Comparison of ENCODE assay signal across 8 cellular contexts in genomic region chr5:102958481-102959011, GRCh38.
DNase-seq lines count a peak whose midpoint lies in the region; ATAC-seq, FAIRE-seq and TF ChIP-seq lines count a peak whose summit lies in the region.
"Had no signal": no experiment of that assay in that cellular context is flagged by ENCODE, and none has a peak within 500 bp of the region (broad histone marks: within the 10 kb centered on the region; RNA-seq: fewer than 3 reads in every experiment).

No MANE protein-coding gene starts in this region.

- no peaks in the 10 kb centered on the region for H3K27me3 Mint-ChIP-seq in chondrocyte (ENCODE audit: low read depth)

- ATAC-seq in GM18858 (IDR thresholded peaks at IDR 0.05; ENCODE audit: unreplicated experiment) (peak; percentile 12), HepG2 (no peak)
- ATAC-seq in stimulated activated effector memory CD8-positive, alpha-beta T cell treated with anti-CD3 and anti-CD28 coated beads, Interleukin-12 subunit alpha, Interleukin-12 subunit beta, amount 100 ng/mL, for 72 hours, result no peak

- H3K4me2 ChIP-seq in osteoblast (ENCODE audit: insufficient read depth, low read length) (peak overlapping the region; percentile 42), HepG2 (ENCODE audit: low read depth, low read length) (no peak overlapping the region)

- H3K4me3 ChIP-seq in osteoblast (ENCODE audit: insufficient read depth, low read length) (no peak overlapping the region), lower leg skin (ENCODE audit: low read depth, poor library complexity, severe bottlenecking) (no peak overlapping the region), HepG2 (replicated peaks in 1 of 3; ENCODE audit: insufficient read depth in 1 of 3, low read depth in 2 of 3, low read length in 3 of 3) (no peak overlapping the region)

- H3K27me3 ChIP-seq in osteoblast (ENCODE audit: insufficient read depth, low read length), result no peaks in the 10 kb centered on the region
- H3K27me3 ChIP-seq in HepG2 (ENCODE audit: control insufficient read depth in 1 of 2, insufficient read depth in 2 of 2, low read length in 2 of 2), result no peaks in the 10 kb centered on the region

- no peaks in the 10 kb centered on the region for H4K20me1 ChIP-seq in osteoblast (ENCODE audit: insufficient read depth, low read length)
- no peaks in the 10 kb centered on the region for H4K20me1 ChIP-seq in HepG2 (ENCODE audit: insufficient read depth, low read length)

- no TSS peak for BruUV-seq in HepG2 (replicated peaks; lab: Mats Ljungman, UMichigan)

- H3K4me3 Mint-ChIP-seq in chondrocyte (ENCODE audit: unreplicated experiment), result peak overlapping the region; percentile 8
- no peak overlapping the region for H3K4me3 Mint-ChIP-seq in stimulated activated effector memory CD8-positive, alpha-beta T cell treated with anti-CD3 and anti-CD28 coated beads, Interleukin-12 subunit alpha, Interleukin-12 subunit beta, amount 100 ng/mL, for 72 hours
- H3K4me3 Mint-ChIP-seq: activated T-helper 1 cell treated with anti-CD3 and anti-CD28 coated beads, Interleukin-12 subunit alpha, Interleukin-12 subunit beta, Interleukin-2, Interleukin-4 antibody, amounts not matched to agents 30 ng/mL and 10 ng/mL and 1 ng/mL, durations not matched to agents 14 hours and 24 hours and 36 hours had no signal

- peaks cover 36% of the 10 kb centered on the region for H3K4me1 Mint-ChIP-seq in chondrocyte (ENCODE audit: low read depth)
- no peaks in the 10 kb centered on the region for H3K4me1 Mint-ChIP-seq in stimulated activated effector memory CD8-positive, alpha-beta T cell treated with anti-CD3 and anti-CD28 coated beads, Interleukin-12 subunit alpha, Interleukin-12 subunit beta, amount 100 ng/mL, for 72 hours

- TF ChIP-seq RAD21 in HepG2 (CRISPR knock-in tag; IDR thresholded peaks at IDR 0.05), result no peak

- TF ChIP-seq CTCF in chondrocyte (IDR thresholded peaks at IDR 0.05) (no peak), osteoblast (IDR thresholded peaks at IDR 0.05; ENCODE audit: extremely low read depth, low read depth, low read length) (no peak), lower leg skin (IDR thresholded peaks at IDR 0.05) (no peak), HepG2 (CRISPR knock-in tag; IDR thresholded peaks at IDR 0.05) (no peak)

- H3K27ac ChIP-seq in osteoblast (ENCODE audit: low read depth, low read length) (peak overlapping the region; percentile 98), HepG2 (ENCODE audit: extremely low read length, insufficient read depth, low read length) (no peak overlapping the region)

- 55 to 59% methylated on average over 1 of the region's 1 CpG for WGBS in lower leg skin, 2 donors
- 57% methylated on average over 1 of the region's 1 CpG for WGBS in HepG2 (ENCODE audit: low lambda C conversion rate)

- H3K36me3 ChIP-seq in osteoblast (ENCODE audit: insufficient read depth, low read length) (peaks cover 5% of the 10 kb centered on the region), HepG2 (replicated peaks in 1 of 2; ENCODE audit: control insufficient read depth in 1 of 2, insufficient read depth in 2 of 2, low read length in 2 of 2) (no peaks in the 10 kb centered on the region)

- POLR2A ChIA-PET in HepG2 (lab: Yijun Ruan, JAX), result no interaction called here

- FAIRE-seq in HepG2 (lab: Jason Lieb, UNC), result no peak

- peak overlapping the region; percentile 93 for H3K27ac Mint-ChIP-seq in chondrocyte (ENCODE audit: unreplicated experiment)
- no peak overlapping the region for H3K27ac Mint-ChIP-seq in stimulated activated effector memory CD8-positive, alpha-beta T cell treated with anti-CD3 and anti-CD28 coated beads, Interleukin-12 subunit alpha, Interleukin-12 subunit beta, amount 100 ng/mL, for 72 hours
- H3K27ac Mint-ChIP-seq: activated T-helper 1 cell treated with anti-CD3 and anti-CD28 coated beads, Interleukin-12 subunit alpha, Interleukin-12 subunit beta, Interleukin-2, Interleukin-4 antibody, amounts not matched to agents 30 ng/mL and 10 ng/mL and 1 ng/mL, durations not matched to agents 14 hours and 24 hours and 36 hours had no signal

- peak overlapping the region; percentile 55 for H2AFZ ChIP-seq in osteoblast (ENCODE audit: low read length)
- no peak overlapping the region for H2AFZ ChIP-seq in HepG2 (ENCODE audit: low read length)

- H3K79me2 ChIP-seq in osteoblast (ENCODE audit: insufficient read depth, low read length) (no peaks in the 10 kb centered on the region), HepG2 (ENCODE audit: insufficient read depth, low read length) (no peaks in the 10 kb centered on the region)

- TF ChIP-seq POLR2A in lower leg skin (IDR thresholded peaks at IDR 0.05), result no peak
- no peak for TF ChIP-seq POLR2A in HepG2 (IDR thresholded peaks at IDR 0.05; ENCODE audit: insufficient read depth in 1 of 2, low read depth in 2 of 2, low read length in 2 of 2)

- H3K9me3 ChIP-seq in osteoblast (ENCODE audit: low read depth, low read length) (no peaks in the 10 kb centered on the region), HepG2 (ENCODE audit: low read length) (no peaks in the 10 kb centered on the region)

- in situ Hi-C loops in HepG2 (cut with HindIII; ENCODE audit: extremely low pct_ligation_motif_present, low pct_unique_long_range_greater_than_20kb), result no loop called here

- TF ChIP-seq EP300 in HepG2 (IDR thresholded peaks at IDR 0.05; ENCODE audit: low read depth in 2 of 2, low read length in 2 of 2) (no peak), HepG2 (CRISPR knock-in tag; IDR thresholded peaks at IDR 0.05; ENCODE audit: borderline replicate concordance) (no peak)

- H3K36me3 Mint-ChIP-seq in chondrocyte (ENCODE audit: low read depth), result peaks cover 3% of the 10 kb centered on the region
- peaks cover 43% of the 10 kb centered on the region for H3K36me3 Mint-ChIP-seq in stimulated activated effector memory CD8-positive, alpha-beta T cell treated with anti-CD3 and anti-CD28 coated beads, Interleukin-12 subunit alpha, Interleukin-12 subunit beta, amount 100 ng/mL, for 72 hours

- H3K9ac ChIP-seq in HepG2 (ENCODE audit: insufficient read depth, low read depth, low read length), result no peak overlapping the region

- CTCF ChIA-PET in HepG2 (lab: Yijun Ruan, JAX; ENCODE audit: low intra/inter-chr PET ratio, low total read pairs), result no interaction called here

- H3K4me1 ChIP-seq in osteoblast (ENCODE audit: insufficient read depth, low read length) (peaks cover 15% of the 10 kb centered on the region), HepG2 (ENCODE audit: insufficient read depth, low read length) (no peaks in the 10 kb centered on the region)

- intact Hi-C loops in lower leg skin (cut with DNase I; ENCODE audit: low total_unique reads), result no loop called here
- intact Hi-C loops in HepG2 (cut with micrococcal nuclease; ENCODE audit: unreplicated experiment), result no loop called here

- DNase-seq in HT-29 (ENCODE audit: low spot score), result peak; percentile 6
- DNase-seq in chondrocyte (ENCODE audit: low spot score), result no peak
- no peak for DNase-seq in osteoblast (ENCODE audit: insufficient read length, low spot score, missing footprints)
- DNase-seq in stimulated activated effector memory CD8-positive, alpha-beta T cell treated with anti-CD3 and anti-CD28 coated beads, Interleukin-12 subunit alpha, Interleukin-12 subunit beta, amount 100 ng/mL, for 72 hours (ENCODE audit: low spot score in 2 of 2), result no peak
- no peak for DNase-seq in lower leg skin (ENCODE audit: low spot score in 2 of 2)
- no peak for DNase-seq in HepG2 (ENCODE audit: low spot score)

- H3K9me3 Mint-ChIP-seq in chondrocyte (ENCODE audit: low read depth), result no peaks in the 10 kb centered on the region
- H3K9me3 Mint-ChIP-seq in stimulated activated effector memory CD8-positive, alpha-beta T cell treated with anti-CD3 and anti-CD28 coated beads, Interleukin-12 subunit alpha, Interleukin-12 subunit beta, amount 100 ng/mL, for 72 hours, result no peaks in the 10 kb centered on the region
- H3K9me3 Mint-ChIP-seq: activated T-helper 1 cell treated with anti-CD3 and anti-CD28 coated beads, Interleukin-12 subunit alpha, Interleukin-12 subunit beta, Interleukin-2, Interleukin-4 antibody, amounts not matched to agents 30 ng/mL and 10 ng/mL and 1 ng/mL, durations not matched to agents 14 hours and 24 hours and 36 hours had no signal

TF ChIP-seq in HepG2, 621 proteins besides CTCF, POLR2A, EP300 and RAD21:
- TF ChIP-seq ZSCAN30 (CRISPR knock-in tag; IDR thresholded peaks at IDR 0.05), result no peak
- TF ChIP-seq PCBP2 (optimal IDR thresholded peaks at IDR 0.05; ENCODE audit: low read depth, low read length, poor library complexity, severe bottlenecking), result no peak
- no peak for TF ChIP-seq ZNF766 (CRISPR knock-in tag; IDR thresholded peaks at IDR 0.05; ENCODE audit: borderline replicate concordance)
- TF ChIP-seq ESRRA (CRISPR knock-in tag; IDR thresholded peaks at IDR 0.05; ENCODE audit: low read depth), result no peak
- no peak for TF ChIP-seq CC2D1A (CRISPR knock-in tag; IDR thresholded peaks at IDR 0.05)
- no peak for TF ChIP-seq RARA (CRISPR knock-in tag; IDR thresholded peaks at IDR 0.05)
- TF ChIP-seq KDM6A (CRISPR knock-in tag; IDR thresholded peaks at IDR 0.05; ENCODE audit: low read depth), result no peak
- TF ChIP-seq MLX (CRISPR knock-in tag; IDR thresholded peaks at IDR 0.05), result no peak
- no peak for TF ChIP-seq EZH2 (conservative IDR thresholded peaks at IDR 0.05; ENCODE audit: low read depth, low read length)
- no peak for TF ChIP-seq GABPA (IDR thresholded peaks at IDR 0.05; ENCODE audit: low read depth, low read length)
- TF ChIP-seq GABPA (CRISPR knock-in tag; IDR thresholded peaks at IDR 0.05; ENCODE audit: low read depth), result no peak
